In genomic region chrX:41348551-41348950, GRCh38 we compare ENCODE assay signal across 1 cellular context.
TF ChIP-seq lines count a peak whose summit lies in the region.

No MANE protein-coding gene starts in this region.

TF ChIP-seq in HepG2, 621 proteins besides CTCF, POLR2A, EP300 and RAD21 (continued from another document):
- TF ChIP-seq ZBTB4 (CRISPR knock-in tag; IDR thresholded peaks at IDR 0.05; ENCODE audit: borderline replicate concordance): no peak
